ENCODE assay signal across 7 cellular contexts in genomic region chr1:92971932-92972331, GRCh38. TPM values are rescaled to one million over a fixed set of nuclear protein-coding genes. Genes with fewer than 3 reads are reported as not detected.
A peak's percentile ranks its signal among the peaks of the same experiment; 100 is the strongest.
DNase-seq lines count a peak whose midpoint lies in the region; ATAC-seq and TF ChIP-seq lines count a peak whose summit lies in the region.
"Not testable (repeated sequence)": the region's sequence is repeated elsewhere in the genome, so short reads cannot be mapped to it uniquely, and the experiment has no call there.

No MANE protein-coding gene starts in this region.

- H3K36me3 Mint-ChIP-seq in CD14-positive monocyte; GM23338 (ENCODE audit: low read depth); activated CD4-positive, alpha-beta memory T cell treated with anti-CD3 and anti-CD28 coated beads for 36 hours; dendritic cell treated with granulocyte-macrophage colony-stimulating factor and Interleukin-4, amounts not matched to agents 40 ng/mL and 50 ng/mL, for 4 days (ENCODE audit: low read depth); stimulated activated memory B cell treated with anti-CD40 and anti-IgM and Interleukin-4, amounts not matched to agents 10 μg/mL and 1 μg/mL and 100 μg/mL, for 72 hours: not testable (repeated sequence)

- not testable (repeated sequence) for DNase-seq in A673 (ENCODE audit: low spot score); CD14-positive monocyte (ENCODE audit: low spot score); GM23338 (ENCODE audit: low spot score); OCI-LY7 (ENCODE audit: low spot score); activated CD4-positive, alpha-beta memory T cell treated with anti-CD3 and anti-CD28 coated beads for 36 hours

- H3K4me3 Mint-ChIP-seq in CD14-positive monocyte, result peak overlapping the region in 1 of 2 donors; percentile 15
- H3K4me3 Mint-ChIP-seq in GM23338; activated CD4-positive, alpha-beta memory T cell treated with anti-CD3 and anti-CD28 coated beads for 36 hours; dendritic cell treated with granulocyte-macrophage colony-stimulating factor and Interleukin-4, amounts not matched to agents 40 ng/mL and 50 ng/mL, for 4 days; stimulated activated memory B cell treated with anti-CD40 and anti-IgM and Interleukin-4, amounts not matched to agents 10 μg/mL and 1 μg/mL and 100 μg/mL, for 72 hours: not testable (repeated sequence)

- H3K4me1 Mint-ChIP-seq in CD14-positive monocyte, result peaks cover 56% of the 10 kb centered on the region
- H3K4me1 Mint-ChIP-seq in GM23338, result peaks cover 16% of the 10 kb centered on the region
- peaks cover 49% of the 10 kb centered on the region for H3K4me1 Mint-ChIP-seq in activated CD4-positive, alpha-beta memory T cell treated with anti-CD3 and anti-CD28 coated beads for 36 hours (ENCODE audit: low read depth)
- H3K4me1 Mint-ChIP-seq in dendritic cell treated with granulocyte-macrophage colony-stimulating factor and Interleukin-4, amounts not matched to agents 40 ng/mL and 50 ng/mL, for 4 days (ENCODE audit: low read depth), result peaks cover 69% of the 10 kb centered on the region
- peaks cover 79% of the 10 kb centered on the region for H3K4me1 Mint-ChIP-seq in stimulated activated memory B cell treated with anti-CD40 and anti-IgM and Interleukin-4, amounts not matched to agents 10 μg/mL and 1 μg/mL and 100 μg/mL, for 72 hours

- H2AFZ ChIP-seq in GM23338, result not testable (repeated sequence)
- peak overlapping the region; percentile 57; the same call in 1 of the 2 replicates for H2AFZ ChIP-seq in OCI-LY7 (ENCODE audit: low read length)

- peaks cover 15% of the 10 kb centered on the region for H3K4me1 ChIP-seq in A673 (ENCODE audit: insufficient read depth, low read length, poor library complexity, severe bottlenecking)
- H3K4me1 ChIP-seq in GM23338 (ENCODE audit: insufficient read depth), result peaks cover 13% of the 10 kb centered on the region
- H3K4me1 ChIP-seq in OCI-LY7 (ENCODE audit: insufficient read depth, low read length, poor library complexity, severe bottlenecking), result peaks cover 97% of the 10 kb centered on the region

- intact Hi-C loops in A673 (cut with micrococcal nuclease; ENCODE audit: unreplicated experiment); CD14-positive monocyte (cut with micrococcal nuclease); OCI-LY7 (cut with micrococcal nuclease; ENCODE audit: unreplicated experiment); activated CD4-positive, alpha-beta memory T cell treated with anti-CD3 and anti-CD28 coated beads for 36 hours (cut with micrococcal nuclease); dendritic cell treated with granulocyte-macrophage colony-stimulating factor and Interleukin-4, amounts not matched to agents 40 ng/mL and 50 ng/mL, for 4 days (cut with micrococcal nuclease): not testable (repeated sequence)

- not testable (repeated sequence) for H4K20me1 ChIP-seq in GM23338 (replicated peaks; ENCODE audit: insufficient read depth); OCI-LY7 (ENCODE audit: insufficient read depth, low read length)

- H3F3A ChIP-seq in GM23338 (replicated peaks; ENCODE audit: low read depth), result not testable (repeated sequence)

- H3K27me3 ChIP-seq in A673 (replicated peaks; ENCODE audit: insufficient read depth, low read depth, low read length, poor library complexity), result not testable (repeated sequence)
- H3K27me3 ChIP-seq in GM23338 (ENCODE audit: insufficient read depth), result peaks cover 27% of the 10 kb centered on the region

- ATAC-seq in GM23338; stimulated activated memory B cell treated with anti-CD40 and anti-IgM and Interleukin-4, amounts not matched to agents 10 μg/mL and 1 μg/mL and 100 μg/mL, for 72 hours: not testable (repeated sequence)

- not testable (repeated sequence) for H3K9me3 ChIP-seq in A673 (ENCODE audit: low read depth, low read length, poor library complexity, severe bottlenecking); OCI-LY7 (ENCODE audit: low read length)

- H3K9me3 Mint-ChIP-seq in CD14-positive monocyte; GM23338; activated CD4-positive, alpha-beta memory T cell treated with anti-CD3 and anti-CD28 coated beads for 36 hours; dendritic cell treated with granulocyte-macrophage colony-stimulating factor and Interleukin-4, amounts not matched to agents 40 ng/mL and 50 ng/mL, for 4 days; stimulated activated memory B cell treated with anti-CD40 and anti-IgM and Interleukin-4, amounts not matched to agents 10 μg/mL and 1 μg/mL and 100 μg/mL, for 72 hours: not testable (repeated sequence)

- H3K27ac ChIP-seq in A673 (ENCODE audit: low read depth, low read length, poor library complexity, severe bottlenecking) (peak overlapping the region; percentile 2), OCI-LY7 (ENCODE audit: low read depth, low read length, poor library complexity, severe bottlenecking) (peak overlapping the region; percentile 96)
- not testable (repeated sequence) for H3K27ac ChIP-seq in GM23338 (ENCODE audit: low read depth)

- CTCF ChIA-PET in A673 (lab: Charles Lee); OCI-LY7 (lab: Charles Lee; ENCODE audit: unreplicated experiment): not testable (repeated sequence)
- CTCF ChIA-PET in activated CD4-positive, alpha-beta memory T cell treated with anti-CD3 and anti-CD28 coated beads for 36 hours (lab: Charles Lee), result interaction anchor here (3.1 to 12.1 kb wide), 3 partner anchors 10 to 113 kb away, joined by 13 to 212 read pairs (median 18); partner anchors contain the start of gene DIPK1A

- BruUV-seq in A673 (replicated peaks; lab: Mats Ljungman, UMichigan); OCI-LY7 (replicated peaks; lab: Mats Ljungman, UMichigan): not testable (repeated sequence)

- TF ChIP-seq CTCF in A673 (conservative IDR thresholded peaks at IDR 0.05; ENCODE audit: low read depth, low read length); CD14-positive monocyte (IDR thresholded peaks at IDR 0.05); GM23338 (conservative IDR thresholded peaks at IDR 0.05; ENCODE audit: low read depth in 2 of 2); OCI-LY7 (conservative IDR thresholded peaks at IDR 0.05; ENCODE audit: low read length): not testable (repeated sequence)

- not testable (repeated sequence) for H3K79me2 ChIP-seq in GM23338 (replicated peaks; ENCODE audit: insufficient read depth); OCI-LY7 (ENCODE audit: insufficient read depth, low read depth, low read length)

- H3K27ac Mint-ChIP-seq in CD14-positive monocyte, result peak overlapping the region in 4 of 7 donors; percentile 6 to 61 (median 52)
- H3K27ac Mint-ChIP-seq in GM23338, result not testable (repeated sequence)
- peak overlapping the region; percentile 42 for H3K27ac Mint-ChIP-seq in activated CD4-positive, alpha-beta memory T cell treated with anti-CD3 and anti-CD28 coated beads for 36 hours
- peak overlapping the region; percentile 84 for H3K27ac Mint-ChIP-seq in dendritic cell treated with granulocyte-macrophage colony-stimulating factor and Interleukin-4, amounts not matched to agents 40 ng/mL and 50 ng/mL, for 4 days
- peak overlapping the region; percentile 94 for H3K27ac Mint-ChIP-seq in stimulated activated memory B cell treated with anti-CD40 and anti-IgM and Interleukin-4, amounts not matched to agents 10 μg/mL and 1 μg/mL and 100 μg/mL, for 72 hours

- not testable (repeated sequence) for H3K36me3 ChIP-seq in A673 (ENCODE audit: insufficient read depth, low read length, poor library complexity, severe bottlenecking); GM23338 (ENCODE audit: insufficient read depth); OCI-LY7 (ENCODE audit: insufficient read depth, low read length)

- POLR2A ChIA-PET in A673 (lab: Charles Lee; ENCODE audit: low non-redundant PET), result not testable (repeated sequence)
- POLR2A ChIA-PET in OCI-LY7 (lab: Charles Lee), result interaction anchor here (0.7 to 9.8 kb wide), 13 partner anchors 8 to 108 kb away, joined by 3 to 98 read pairs (median 4); partner anchors contain the start of gene DIPK1A
- POLR2A ChIA-PET in activated CD4-positive, alpha-beta memory T cell treated with anti-CD3 and anti-CD28 coated beads for 36 hours (lab: Charles Lee), result interaction anchor here (1.2 to 1.9 kb wide), 3 partner anchors 9 to 11 kb away, joined by 3 to 9 read pairs (median 5); partner anchors contain the start of gene DIPK1A

- peak overlapping the region; percentile 71; the same call in 1 of the 2 replicates for H3K4me2 ChIP-seq in GM23338
- peak overlapping the region; percentile 70 for H3K4me2 ChIP-seq in OCI-LY7 (ENCODE audit: low read length)

- not testable (repeated sequence) for H3K9me2 ChIP-seq in GM23338 (ENCODE audit: insufficient read depth); OCI-LY7 (ENCODE audit: insufficient read depth, low read length)

- H3K27me3 Mint-ChIP-seq in CD14-positive monocyte (ENCODE audit: low read depth in 3 of 3); GM23338 (ENCODE audit: insufficient read depth, low read depth, poor library complexity); activated CD4-positive, alpha-beta memory T cell treated with anti-CD3 and anti-CD28 coated beads for 36 hours; dendritic cell treated with granulocyte-macrophage colony-stimulating factor and Interleukin-4, amounts not matched to agents 40 ng/mL and 50 ng/mL, for 4 days; stimulated activated memory B cell treated with anti-CD40 and anti-IgM and Interleukin-4, amounts not matched to agents 10 μg/mL and 1 μg/mL and 100 μg/mL, for 72 hours: not testable (repeated sequence)

- H3K4me3 ChIP-seq in A673 (ENCODE audit: low read depth, low read length, poor library complexity, severe bottlenecking), result not testable (repeated sequence)
- peak overlapping the region; percentile 29; the same call in 1 of the 2 replicates for H3K4me3 ChIP-seq in GM23338
- peak overlapping the region; percentile 14 for H3K4me3 ChIP-seq in OCI-LY7 (ENCODE audit: low read depth, low read length, poor library complexity, severe bottlenecking)

RNA-seq across cellular contexts. Expression of gene DIPK1A, which starts 10.7 kb away (rescaled TPM):
- 10.3 and 10.9 TPM in 2 replicates for total RNA-seq in A673 (2021)
- polyA plus RNA-seq in CD14-positive monocyte, result 1 to 10 TPM in 1 of 2 donors, under 1 TPM in 1; 0.83 to 1.4 TPM
- total RNA-seq in GM23338 (2014; rRNA removed; shearing (Covaris generic)), result 5.0 and 6.1 TPM in 2 replicates
- polyA plus RNA-seq in GM23338 (2016; fragmentation: Nextera tagmentation; extraction: Ambion mirVana), result 3.3 and 4.8 TPM in 2 replicates
- 13.0 and 13.5 TPM in 2 replicates for total RNA-seq in OCI-LY7 (2014; rRNA removed; shearing (Covaris generic))
- total RNA-seq in OCI-LY7 (2022), result 25.4 and 26.2 TPM in 2 replicates
- 1 to 10 TPM; 8.2 to 8.7 TPM for total RNA-seq in activated CD4-positive, alpha-beta memory T cell treated with anti-CD3 and anti-CD28 coated beads for 36 hours
